In the genomic region with DNA sequence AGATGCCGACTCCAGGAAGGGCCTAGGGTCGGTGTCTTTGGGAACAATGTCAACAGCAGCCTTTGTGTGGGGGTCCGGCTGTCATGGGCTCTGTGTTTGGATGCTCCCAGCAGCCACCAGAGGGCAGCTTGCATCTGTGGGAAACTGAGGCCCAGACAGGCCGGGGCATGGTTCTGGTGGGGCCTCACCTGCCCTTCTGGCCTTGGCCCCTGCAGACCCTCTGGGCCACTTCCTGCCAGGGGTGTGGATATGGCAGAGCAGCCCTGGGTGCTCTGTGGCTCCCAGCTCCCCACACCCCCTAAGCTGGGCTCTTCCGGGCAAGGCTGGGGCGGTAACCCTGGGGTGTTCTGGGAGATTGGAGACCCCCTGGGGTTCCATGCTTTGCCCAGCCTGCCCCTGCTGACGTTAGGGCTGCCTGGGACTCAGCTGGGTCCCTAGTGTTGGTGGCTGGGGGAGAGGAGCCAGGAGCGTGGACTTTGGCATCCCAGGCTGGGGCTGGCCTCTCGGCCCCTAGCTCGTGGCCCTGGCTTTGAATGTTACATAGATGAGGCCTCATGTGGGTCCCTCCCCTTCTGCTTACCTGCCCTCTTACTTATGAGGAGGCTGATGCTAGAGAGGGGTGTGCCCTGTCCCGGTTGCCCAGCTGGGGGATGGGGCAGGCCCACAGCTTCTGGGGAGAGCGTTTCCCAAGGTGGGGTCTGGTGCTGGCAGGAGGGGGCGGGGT, we compare ENCODE assay signal across 1 cellular context.
TF ChIP-seq lines count a peak whose summit lies in the region.

No MANE protein-coding gene starts in this region.

TF ChIP-seq in HepG2, 621 proteins besides CTCF, POLR2A, EP300 and RAD21 (continued from another document and continues in another):
- TF ChIP-seq ZNF609 (CRISPR knock-in tag; IDR thresholded peaks at IDR 0.05; ENCODE audit: borderline replicate concordance) (peak; percentile 56; the same call in 1 of the 2 replicates), LCORL (IDR thresholded peaks at IDR 0.05) (no peak), LCORL (CRISPR knock-in tag; IDR thresholded peaks at IDR 0.05) (peak; percentile 96), ZNF460 (CRISPR knock-in tag; IDR thresholded peaks at IDR 0.05; ENCODE audit: borderline replicate concordance) (no peak), ZNF276 (CRISPR knock-in tag; IDR thresholded peaks at IDR 0.05; ENCODE audit: low read depth) (peak; percentile 51; the same call in 1 of the 2 replicates), LRRFIP1 (CRISPR knock-in tag; conservative IDR thresholded peaks at IDR 0.05) (no peak), ZNF501 (CRISPR knock-in tag; IDR thresholded peaks at IDR 0.05) (no peak), NR2F1 (CRISPR knock-in tag; IDR thresholded peaks at IDR 0.05) (0 out of 4 replicates have a peak, but pooled peaks have one; percentile 18 to 32), NFYB (CRISPR knock-in tag; IDR thresholded peaks at IDR 0.05) (no peak), HOXA3 (CRISPR knock-in tag; IDR thresholded peaks at IDR 0.05) (peak; percentile 32; the same call in 1 of the 2 replicates), JUNB (CRISPR knock-in tag; IDR thresholded peaks at IDR 0.05; ENCODE audit: borderline replicate concordance) (no peak), ZNF124 (CRISPR knock-in tag; IDR thresholded peaks at IDR 0.05) (peak; percentile 30; the same call in 1 of the 2 replicates), ZNF577 (CRISPR knock-in tag; IDR thresholded peaks at IDR 0.05; ENCODE audit: borderline replicate concordance, low read depth) (no peak), U2AF2 (IDR thresholded peaks at IDR 0.05; ENCODE audit: low read depth, low read length) (no peak), ARNT (IDR thresholded peaks at IDR 0.05) (no peak), ZBTB34 (CRISPR knock-in tag; IDR thresholded peaks at IDR 0.05) (no peak), NCOA5 (CRISPR knock-in tag; IDR thresholded peaks at IDR 0.05) (no peak), IRX3 (CRISPR knock-in tag; IDR thresholded peaks at IDR 0.05; ENCODE audit: borderline replicate concordance, low read depth) (no peak), MTF1 (CRISPR knock-in tag; IDR thresholded peaks at IDR 0.05) (no peak), ZKSCAN1 (IDR thresholded peaks at IDR 0.05; ENCODE audit: low read length) (no peak), ZC3H13 (CRISPR knock-in tag; IDR thresholded peaks at IDR 0.05) (no peak), TAF1 (CRISPR knock-in tag; IDR thresholded peaks at IDR 0.05) (no peak), ZNF572 (CRISPR knock-in tag; IDR thresholded peaks at IDR 0.05) (no peak), KLF6 (CRISPR knock-in tag; IDR thresholded peaks at IDR 0.05) (no peak), ZNF367 (CRISPR knock-in tag; IDR thresholded peaks at IDR 0.05; ENCODE audit: borderline replicate concordance) (no peak), PAF1 (CRISPR knock-in tag; IDR thresholded peaks at IDR 0.05) (no peak), MEF2D (CRISPR knock-in tag; IDR thresholded peaks at IDR 0.05) (no peak; the same call in 1 of the 2 replicates), SP4 (CRISPR knock-in tag; IDR thresholded peaks at IDR 0.05) (no peak; the same call in 1 of the 2 replicates), NONO (IDR thresholded peaks at IDR 0.05) (no peak), NONO (CRISPR knock-in tag; conservative IDR thresholded peaks at IDR 0.05) (0 out of 2 replicates have a peak, but pooled peaks have one; percentile 18), ZNF296 (CRISPR knock-in tag; conservative IDR thresholded peaks at IDR 0.05) (no peak), ARID2 (CRISPR knock-in tag; IDR thresholded peaks at IDR 0.05; ENCODE audit: borderline replicate concordance) (no peak)
- TF ChIP-seq, protein P1, sequence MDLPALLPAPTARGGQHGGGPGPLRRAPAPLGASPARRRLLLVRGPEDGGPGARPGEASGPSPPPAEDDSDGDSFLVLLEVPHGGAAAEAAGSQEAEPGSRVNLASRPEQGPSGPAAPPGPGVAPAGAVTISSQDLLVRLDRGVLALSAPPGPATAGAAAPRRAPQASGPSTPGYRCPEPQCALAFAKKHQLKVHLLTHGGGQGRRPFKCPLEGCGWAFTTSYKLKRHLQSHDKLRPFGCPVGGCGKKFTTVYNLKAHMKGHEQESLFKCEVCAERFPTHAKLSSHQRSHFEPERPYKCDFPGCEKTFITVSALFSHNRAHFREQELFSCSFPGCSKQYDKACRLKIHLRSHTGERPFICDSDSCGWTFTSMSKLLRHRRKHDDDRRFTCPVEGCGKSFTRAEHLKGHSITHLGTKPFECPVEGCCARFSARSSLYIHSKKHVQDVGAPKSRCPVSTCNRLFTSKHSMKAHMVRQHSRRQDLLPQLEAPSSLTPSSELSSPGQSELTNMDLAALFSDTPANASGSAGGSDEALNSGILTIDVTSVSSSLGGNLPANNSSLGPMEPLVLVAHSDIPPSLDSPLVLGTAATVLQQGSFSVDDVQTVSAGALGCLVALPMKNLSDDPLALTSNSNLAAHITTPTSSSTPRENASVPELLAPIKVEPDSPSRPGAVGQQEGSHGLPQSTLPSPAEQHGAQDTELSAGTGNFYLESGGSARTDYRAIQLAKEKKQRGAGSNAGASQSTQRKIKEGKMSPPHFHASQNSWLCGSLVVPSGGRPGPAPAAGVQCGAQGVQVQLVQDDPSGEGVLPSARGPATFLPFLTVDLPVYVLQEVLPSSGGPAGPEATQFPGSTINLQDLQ (CRISPR knock-in tag; IDR thresholded peaks at IDR 0.05), result no peak
- TF ChIP-seq, protein P2, sequence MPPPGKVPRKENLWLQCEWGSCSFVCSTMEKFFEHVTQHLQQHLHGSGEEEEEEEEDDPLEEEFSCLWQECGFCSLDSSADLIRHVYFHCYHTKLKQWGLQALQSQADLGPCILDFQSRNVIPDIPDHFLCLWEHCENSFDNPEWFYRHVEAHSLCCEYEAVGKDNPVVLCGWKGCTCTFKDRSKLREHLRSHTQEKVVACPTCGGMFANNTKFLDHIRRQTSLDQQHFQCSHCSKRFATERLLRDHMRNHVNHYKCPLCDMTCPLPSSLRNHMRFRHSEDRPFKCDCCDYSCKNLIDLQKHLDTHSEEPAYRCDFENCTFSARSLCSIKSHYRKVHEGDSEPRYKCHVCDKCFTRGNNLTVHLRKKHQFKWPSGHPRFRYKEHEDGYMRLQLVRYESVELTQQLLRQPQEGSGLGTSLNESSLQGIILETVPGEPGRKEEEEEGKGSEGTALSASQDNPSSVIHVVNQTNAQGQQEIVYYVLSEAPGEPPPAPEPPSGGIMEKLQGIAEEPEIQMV (CRISPR knock-in tag; IDR thresholded peaks at IDR 0.05; ENCODE audit: low read depth), result no peak
- TF ChIP-seq, protein P3, sequence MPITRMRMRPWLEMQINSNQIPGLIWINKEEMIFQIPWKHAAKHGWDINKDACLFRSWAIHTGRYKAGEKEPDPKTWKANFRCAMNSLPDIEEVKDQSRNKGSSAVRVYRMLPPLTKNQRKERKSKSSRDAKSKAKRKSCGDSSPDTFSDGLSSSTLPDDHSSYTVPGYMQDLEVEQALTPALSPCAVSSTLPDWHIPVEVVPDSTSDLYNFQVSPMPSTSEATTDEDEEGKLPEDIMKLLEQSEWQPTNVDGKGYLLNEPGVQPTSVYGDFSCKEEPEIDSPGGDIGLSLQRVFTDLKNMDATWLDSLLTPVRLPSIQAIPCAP (CRISPR knock-in tag; IDR thresholded peaks at IDR 0.05; ENCODE audit: low read depth), result no peak
- TF ChIP-seq, protein P4, sequence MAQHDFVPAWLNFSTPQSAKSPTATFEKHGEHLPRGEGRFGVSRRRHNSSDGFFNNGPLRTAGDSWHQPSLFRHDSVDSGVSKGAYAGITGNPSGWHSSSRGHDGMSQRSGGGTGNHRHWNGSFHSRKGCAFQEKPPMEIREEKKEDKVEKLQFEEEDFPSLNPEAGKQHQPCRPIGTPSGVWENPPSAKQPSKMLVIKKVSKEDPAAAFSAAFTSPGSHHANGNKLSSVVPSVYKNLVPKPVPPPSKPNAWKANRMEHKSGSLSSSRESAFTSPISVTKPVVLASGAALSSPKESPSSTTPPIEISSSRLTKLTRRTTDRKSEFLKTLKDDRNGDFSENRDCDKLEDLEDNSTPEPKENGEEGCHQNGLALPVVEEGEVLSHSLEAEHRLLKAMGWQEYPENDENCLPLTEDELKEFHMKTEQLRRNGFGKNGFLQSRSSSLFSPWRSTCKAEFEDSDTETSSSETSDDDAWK (CRISPR knock-in tag; IDR thresholded peaks at IDR 0.05), result no peak
- TF ChIP-seq, protein P5, sequence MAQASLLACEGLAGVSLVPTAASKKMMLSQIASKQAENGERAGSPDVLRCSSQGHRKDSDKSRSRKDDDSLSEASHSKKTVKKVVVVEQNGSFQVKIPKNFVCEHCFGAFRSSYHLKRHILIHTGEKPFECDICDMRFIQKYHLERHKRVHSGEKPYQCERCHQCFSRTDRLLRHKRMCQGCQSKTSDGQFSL (CRISPR knock-in tag; IDR thresholded peaks at IDR 0.05), result no peak
- TF ChIP-seq, protein P6, sequence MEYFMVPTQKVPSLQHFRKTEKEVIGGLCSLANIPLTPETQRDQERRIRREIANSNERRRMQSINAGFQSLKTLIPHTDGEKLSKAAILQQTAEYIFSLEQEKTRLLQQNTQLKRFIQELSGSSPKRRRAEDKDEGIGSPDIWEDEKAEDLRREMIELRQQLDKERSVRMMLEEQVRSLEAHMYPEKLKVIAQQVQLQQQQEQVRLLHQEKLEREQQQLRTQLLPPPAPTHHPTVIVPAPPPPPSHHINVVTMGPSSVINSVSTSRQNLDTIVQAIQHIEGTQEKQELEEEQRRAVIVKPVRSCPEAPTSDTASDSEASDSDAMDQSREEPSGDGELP (IDR thresholded peaks at IDR 0.05; ENCODE audit: borderline replicate concordance, low read depth), result peak; percentile 88; the same call in 1 of the 2 replicates
